In genomic region chr1:27872059-27872801, GRCh38 we compare ENCODE assay signal across 8 cellular contexts. TPM values are rescaled to one million over a fixed set of nuclear protein-coding genes. Genes with fewer than 3 reads are reported as not detected.
DNase-seq lines count a peak whose midpoint lies in the region; ATAC-seq and TF ChIP-seq lines count a peak whose summit lies in the region.

Gene THEMIS2, plus strand, starts transcription at chr1:27872544. Its CDS starts 28 bp downstream, at chr1:27872572.

- peak within 1 kb of the TSS; percentile 86 for H3K27ac ChIP-seq in lower lobe of right lung

- intact Hi-C loops in lower lobe of right lung (cut with DNase I): no loop called here

- peak; percentile 68 for DNase-seq in NB4 (ENCODE audit: low read depth)
- DNase-seq in activated CD4-positive, alpha-beta T cell treated with anti-CD3 and anti-CD28 coated beads, Interleukin-2, amount 50 U/mL, for 24 hours (ENCODE audit: low read depth in 1 of 2, low spot score in 1 of 2): peak; percentile 60 to 66
- peak in 1 of 2 donors; percentile 66 for DNase-seq in dermis microvascular lymphatic vessel endothelial cell (ENCODE audit: low read depth in 2 of 2)
- DNase-seq in lower lobe of right lung: peak; percentile 82
- peak in 2 of 3 donors; percentile 60 to 80 for DNase-seq in stimulated activated CD4-positive, alpha-beta T cell treated with anti-CD3 and anti-CD28 coated beads, TNF-alpha, amount 100 ng/mL, for 1 hour (ENCODE audit: low read depth in 3 of 3, low spot score in 1 of 3)
- DNase-seq in NCI-H774 (lab: John Stamatoyannopoulos, UW): no peak
- DNase-seq in GF-D8 (lab: John Stamatoyannopoulos, UW): no peak

- peaks cover 50% of the 10 kb centered on the region for H3K4me1 ChIP-seq in lower lobe of right lung

- TF ChIP-seq POLR2A in GM18526 (IDR thresholded peaks at IDR 0.05; ENCODE audit: extremely low read depth, insufficient read length) (peak; percentile 86), NB4 (IDR thresholded peaks at IDR 0.05; ENCODE audit: extremely low read depth, insufficient read length) (no peak)

- peak; percentile 85 to 87 for ATAC-seq in lower lobe of right lung

- peak within 1 kb of the TSS; percentile 69 for H3K4me3 ChIP-seq in NB4 (ENCODE audit: low read depth, low read length)
- H3K4me3 ChIP-seq in lower lobe of right lung: peak within 1 kb of the TSS; percentile 72

- H3K9me3 ChIP-seq in lower lobe of right lung: no peaks in the 10 kb centered on the region

- H3K27me3 ChIP-seq in lower lobe of right lung (ENCODE audit: low read depth): no peaks in the 10 kb centered on the region

- TF ChIP-seq CTCF in NB4 (IDR thresholded peaks at IDR 0.05; ENCODE audit: low read depth, low read length): no peak
- no peak for TF ChIP-seq CTCF in lower lobe of right lung (IDR thresholded peaks at IDR 0.05)

- H3K36me3 ChIP-seq in lower lobe of right lung: peaks cover 6% of the 10 kb centered on the region

RNA-seq across cellular contexts. Expression of gene THEMIS2, which starts in this region (rescaled TPM):
- total RNA-seq in dermis microvascular lymphatic vessel endothelial cell: 29.9 and 36.3 TPM in 2 replicates
- total RNA-seq in lower lobe of right lung: 161 TPM

Comparison
In these comparisons a context has a peak if more than half of its experiments do, and no peak if none do; other contexts are left out.
1. DNase-seq: peak in NB4 (single experiment), activated CD4-positive, alpha-beta T cell treated with anti-CD3 and anti-CD28 coated beads, Interleukin-2, amount 50 U/mL, for 24 hours (2 of 2), lower lobe of right lung (single experiment) and stimulated activated CD4-positive, alpha-beta T cell treated with anti-CD3 and anti-CD28 coated beads, TNF-alpha, amount 100 ng/mL, for 1 hour (2 of 3); none in NCI-H774 (single experiment) and GF-D8 (single experiment).